In the genomic region with DNA sequence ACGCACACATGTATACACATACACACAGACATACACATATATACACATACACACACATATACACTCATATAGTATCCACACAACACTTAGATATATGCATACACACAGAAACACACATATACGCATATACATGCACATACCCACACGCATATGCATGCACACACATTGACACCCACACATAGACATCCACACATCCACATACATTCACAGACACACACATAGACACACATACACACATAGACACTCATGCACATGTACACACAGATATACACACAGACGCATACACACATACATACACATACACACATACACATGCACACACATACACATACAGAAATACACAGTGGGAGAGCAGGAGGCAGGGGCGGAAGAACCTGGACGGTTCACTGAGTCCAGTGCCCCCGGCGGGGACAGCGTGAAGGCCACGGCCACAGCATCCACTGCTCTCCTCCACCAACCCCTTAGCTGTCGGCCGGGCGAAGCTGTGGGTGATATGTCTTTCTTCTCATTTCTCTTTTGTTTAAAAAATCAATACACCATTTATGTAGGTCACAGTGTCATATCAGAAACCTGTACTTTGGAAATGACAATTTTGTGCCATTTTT, we compare ENCODE assay signal across 1 cellular context.
TF ChIP-seq lines count a peak whose summit lies in the region.

No MANE protein-coding gene starts in this region.

TF ChIP-seq in K562, 482 proteins besides CTCF, POLR2A, EP300 and RAD21:
- peak; percentile 92; the same call in 1 of the 2 replicates for TF ChIP-seq TSC22D4 (tag; IDR thresholded peaks at IDR 0.05)
- TF ChIP-seq, protein P1, sequence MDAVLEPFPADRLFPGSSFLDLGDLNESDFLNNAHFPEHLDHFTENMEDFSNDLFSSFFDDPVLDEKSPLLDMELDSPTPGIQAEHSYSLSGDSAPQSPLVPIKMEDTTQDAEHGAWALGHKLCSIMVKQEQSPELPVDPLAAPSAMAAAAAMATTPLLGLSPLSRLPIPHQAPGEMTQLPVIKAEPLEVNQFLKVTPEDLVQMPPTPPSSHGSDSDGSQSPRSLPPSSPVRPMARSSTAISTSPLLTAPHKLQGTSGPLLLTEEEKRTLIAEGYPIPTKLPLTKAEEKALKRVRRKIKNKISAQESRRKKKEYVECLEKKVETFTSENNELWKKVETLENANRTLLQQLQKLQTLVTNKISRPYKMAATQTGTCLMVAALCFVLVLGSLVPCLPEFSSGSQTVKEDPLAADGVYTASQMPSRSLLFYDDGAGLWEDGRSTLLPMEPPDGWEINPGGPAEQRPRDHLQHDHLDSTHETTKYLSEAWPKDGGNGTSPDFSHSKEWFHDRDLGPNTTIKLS (IDR thresholded peaks at IDR 0.05; ENCODE audit: borderline replicate concordance, low read depth) = no peak
- TF ChIP-seq, protein P2, sequence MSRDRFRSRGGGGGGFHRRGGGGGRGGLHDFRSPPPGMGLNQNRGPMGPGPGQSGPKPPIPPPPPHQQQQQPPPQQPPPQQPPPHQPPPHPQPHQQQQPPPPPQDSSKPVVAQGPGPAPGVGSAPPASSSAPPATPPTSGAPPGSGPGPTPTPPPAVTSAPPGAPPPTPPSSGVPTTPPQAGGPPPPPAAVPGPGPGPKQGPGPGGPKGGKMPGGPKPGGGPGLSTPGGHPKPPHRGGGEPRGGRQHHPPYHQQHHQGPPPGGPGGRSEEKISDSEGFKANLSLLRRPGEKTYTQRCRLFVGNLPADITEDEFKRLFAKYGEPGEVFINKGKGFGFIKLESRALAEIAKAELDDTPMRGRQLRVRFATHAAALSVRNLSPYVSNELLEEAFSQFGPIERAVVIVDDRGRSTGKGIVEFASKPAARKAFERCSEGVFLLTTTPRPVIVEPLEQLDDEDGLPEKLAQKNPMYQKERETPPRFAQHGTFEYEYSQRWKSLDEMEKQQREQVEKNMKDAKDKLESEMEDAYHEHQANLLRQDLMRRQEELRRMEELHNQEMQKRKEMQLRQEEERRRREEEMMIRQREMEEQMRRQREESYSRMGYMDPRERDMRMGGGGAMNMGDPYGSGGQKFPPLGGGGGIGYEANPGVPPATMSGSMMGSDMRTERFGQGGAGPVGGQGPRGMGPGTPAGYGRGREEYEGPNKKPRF (IDR thresholded peaks at IDR 0.05; ENCODE audit: low read depth, low read length) = no peak
- TF ChIP-seq SNRNP70 (optimal IDR thresholded peaks at IDR 0.05; ENCODE audit: low read depth, low read length) = no peak
- TF ChIP-seq, protein P3, sequence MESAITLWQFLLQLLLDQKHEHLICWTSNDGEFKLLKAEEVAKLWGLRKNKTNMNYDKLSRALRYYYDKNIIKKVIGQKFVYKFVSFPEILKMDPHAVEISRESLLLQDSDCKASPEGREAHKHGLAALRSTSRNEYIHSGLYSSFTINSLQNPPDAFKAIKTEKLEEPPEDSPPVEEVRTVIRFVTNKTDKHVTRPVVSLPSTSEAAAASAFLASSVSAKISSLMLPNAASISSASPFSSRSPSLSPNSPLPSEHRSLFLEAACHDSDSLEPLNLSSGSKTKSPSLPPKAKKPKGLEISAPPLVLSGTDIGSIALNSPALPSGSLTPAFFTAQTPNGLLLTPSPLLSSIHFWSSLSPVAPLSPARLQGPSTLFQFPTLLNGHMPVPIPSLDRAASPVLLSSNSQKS (CRISPR knock-in tag; IDR thresholded peaks at IDR 0.05) = no peak
- no peak for TF ChIP-seq ZNF395 (CRISPR knock-in tag; IDR thresholded peaks at IDR 0.05)
- no peak for TF ChIP-seq ZNF143 (CRISPR knock-in tag; IDR thresholded peaks at IDR 0.05)
- no peak for TF ChIP-seq KDM2B (CRISPR knock-in tag; IDR thresholded peaks at IDR 0.05)
- no peak for TF ChIP-seq ATF3 (IDR thresholded peaks at IDR 0.05)
- TF ChIP-seq ATF3 (CRISPR knock-in tag; conservative IDR thresholded peaks at IDR 0.05) = no peak
- TF ChIP-seq, protein P4, sequence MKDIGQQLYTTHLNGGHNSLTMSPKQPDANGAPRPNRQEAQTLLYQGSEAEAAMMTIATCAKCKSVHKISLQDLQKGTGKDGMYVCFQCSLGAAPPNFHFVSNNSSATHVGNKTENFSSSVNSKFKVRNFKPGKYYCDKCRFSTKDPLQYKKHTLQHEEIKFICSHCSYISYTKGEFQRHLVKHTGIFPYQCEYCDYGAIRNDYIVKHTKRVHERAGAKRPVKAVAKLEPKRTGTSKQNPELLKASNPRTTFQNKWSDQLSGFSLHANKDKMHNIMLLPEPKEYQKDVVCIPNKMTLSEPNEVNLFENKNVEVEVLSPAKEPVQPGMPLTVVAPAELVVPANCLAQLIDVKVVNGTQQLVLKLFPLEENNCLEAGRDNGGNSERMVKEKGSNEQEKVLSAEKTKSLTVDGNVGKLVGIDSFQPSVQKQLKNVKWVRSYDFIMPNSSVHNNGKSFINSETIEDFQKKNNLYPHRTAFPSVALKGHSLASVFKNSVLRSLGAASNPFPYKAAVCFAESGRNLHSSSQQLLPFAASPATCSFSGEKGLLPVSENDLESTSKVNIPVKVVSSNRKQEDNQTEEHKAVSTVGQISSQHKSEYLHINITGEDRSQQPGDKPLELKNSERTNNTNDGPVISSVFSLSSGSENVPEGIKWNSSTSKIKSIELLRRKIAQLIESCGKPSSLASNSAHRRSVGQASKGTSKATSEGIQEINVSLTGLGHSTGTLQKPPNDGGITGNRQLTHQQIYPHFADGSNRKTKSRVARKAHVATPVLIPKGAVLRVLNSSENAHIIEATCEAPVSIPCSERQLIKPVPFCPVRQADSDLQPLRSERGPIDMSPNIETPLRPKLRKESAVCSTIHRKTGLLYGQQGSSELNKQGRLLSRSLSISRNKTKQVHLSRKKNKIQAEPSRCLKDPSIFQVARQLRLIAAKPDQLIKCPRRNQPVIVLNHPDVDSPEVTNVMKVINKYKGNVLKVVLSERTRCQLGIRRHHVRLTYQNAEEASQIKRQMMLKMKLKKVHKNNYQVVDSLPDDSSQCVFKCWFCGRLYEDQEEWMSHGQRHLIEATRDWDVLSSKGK (CRISPR knock-in tag; IDR thresholded peaks at IDR 0.05) = no peak
- TF ChIP-seq ZNF592 (IDR thresholded peaks at IDR 0.05) = no peak
- no peak for TF ChIP-seq ZNF764 (CRISPR knock-in tag; IDR thresholded peaks at IDR 0.05; ENCODE audit: low read depth)
- no peak for TF ChIP-seq BRD4 (IDR thresholded peaks at IDR 0.05)
- peak in 1 of 2 experiments; percentile 43; a peak in 1 of 4 replicates for TF ChIP-seq KDM1A (IDR thresholded peaks at IDR 0.05)
- peak; percentile 65; the same call in 1 of the 2 replicates for TF ChIP-seq MCM3 (IDR thresholded peaks at IDR 0.05)
- peak in 1 of 2 experiments; percentile 85; a peak in 1 of 4 replicates for TF ChIP-seq MCM7 (IDR thresholded peaks at IDR 0.05)
- TF ChIP-seq PBX2 (CRISPR knock-in tag; IDR thresholded peaks at IDR 0.05; ENCODE audit: low read depth) = no peak
- TF ChIP-seq PBX2 (tag; conservative IDR thresholded peaks at IDR 0.05; ENCODE audit: low read depth) = no peak
- no peak for TF ChIP-seq ZNF79 (CRISPR knock-in tag; IDR thresholded peaks at IDR 0.05; ENCODE audit: low read depth)
- no peak for TF ChIP-seq NCOA4 (IDR thresholded peaks at IDR 0.05; ENCODE audit: partially characterized antibody)
- TF ChIP-seq SLC30A9 (CRISPR knock-in tag; IDR thresholded peaks at IDR 0.05) = no peak
- no peak for TF ChIP-seq FOXP4 (CRISPR knock-in tag; IDR thresholded peaks at IDR 0.05; ENCODE audit: borderline replicate concordance)
- no peak for TF ChIP-seq PHF21A (IDR thresholded peaks at IDR 0.05; ENCODE audit: borderline replicate concordance, low read depth)
- TF ChIP-seq, protein P5, sequence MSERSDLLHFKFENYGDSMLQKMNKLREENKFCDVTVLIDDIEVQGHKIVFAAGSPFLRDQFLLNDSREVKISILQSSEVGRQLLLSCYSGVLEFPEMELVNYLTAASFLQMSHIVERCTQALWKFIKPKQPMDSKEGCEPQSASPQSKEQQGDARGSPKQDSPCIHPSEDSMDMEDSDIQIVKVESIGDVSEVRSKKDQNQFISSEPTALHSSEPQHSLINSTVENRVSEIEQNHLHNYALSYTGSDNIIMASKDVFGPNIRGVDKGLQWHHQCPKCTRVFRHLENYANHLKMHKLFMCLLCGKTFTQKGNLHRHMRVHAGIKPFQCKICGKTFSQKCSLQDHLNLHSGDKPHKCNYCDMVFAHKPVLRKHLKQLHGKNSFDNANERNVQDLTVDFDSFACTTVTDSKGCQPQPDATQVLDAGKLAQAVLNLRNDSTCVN (CRISPR knock-in tag; IDR thresholded peaks at IDR 0.05) = 0 out of 2 replicates have a peak, but pooled peaks have one; percentile 57
- TF ChIP-seq ZBTB1 (CRISPR knock-in tag; IDR thresholded peaks at IDR 0.05; ENCODE audit: borderline replicate concordance, low read depth) = no peak
- no peak for TF ChIP-seq MYC (IDR thresholded peaks at IDR 0.05; ENCODE audit: low read depth, low read length)
- no peak for TF ChIP-seq MYC (CRISPR knock-in tag; IDR thresholded peaks at IDR 0.05; ENCODE audit: borderline replicate concordance, low read depth)
TF ChIP-seq in K562: peak in this region for 5.
